8 cellular contexts compared by ENCODE assay signal in the genomic region with DNA sequence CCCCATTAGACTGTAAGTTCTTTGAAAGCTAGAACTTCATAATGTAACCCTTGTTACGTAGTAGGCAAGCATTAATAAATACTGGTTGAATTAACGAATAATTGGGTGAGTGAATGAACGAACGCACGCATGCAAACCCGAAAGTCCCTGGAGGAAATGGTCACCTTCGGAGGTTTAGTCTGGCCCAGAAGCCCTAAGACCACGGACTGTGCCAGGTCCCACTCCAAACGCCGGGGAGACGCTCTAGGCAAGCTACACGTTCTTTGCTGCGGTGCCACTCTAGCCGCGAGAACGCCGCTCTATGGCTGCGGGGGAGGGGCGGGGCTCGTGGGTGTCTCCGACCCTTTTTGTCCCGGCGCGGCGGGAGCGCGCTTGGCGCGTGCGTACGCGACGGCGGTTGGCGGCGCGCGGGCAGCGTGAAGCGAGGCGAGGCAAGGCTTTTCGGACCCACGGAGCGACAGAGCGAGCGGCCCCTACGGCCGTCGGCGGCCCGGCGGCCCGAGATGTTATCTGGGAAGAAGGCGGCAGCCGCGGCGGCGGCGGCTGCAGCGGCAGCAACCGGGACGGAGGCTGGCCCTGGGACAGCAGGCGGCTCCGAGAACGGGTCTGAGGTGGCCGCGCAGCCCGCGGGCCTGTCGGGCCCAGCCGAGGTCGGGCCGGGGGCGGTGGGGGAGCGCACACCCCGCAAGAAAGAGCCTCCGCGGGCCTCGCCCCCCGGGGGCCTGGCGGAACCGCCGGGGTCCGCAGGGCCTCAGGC. TPM values are rescaled to one million over a fixed set of nuclear protein-coding genes. Genes with fewer than 3 reads are reported as not detected.
A peak's percentile ranks its signal among the peaks of the same experiment; 100 is the strongest.
DNase-seq lines count a peak whose midpoint lies in the region; ATAC-seq and TF ChIP-seq lines count a peak whose summit lies in the region.

A gene (plus strand): TSS at position 375 of the 757 bp plus-strand sequence. CDS start 129 bp downstream, at position 504.

- CTCF ChIA-PET in BJ (lab: Yijun Ruan, JAX): interaction anchor here (0.7 kb wide), 1 partner anchor 10 kb away, joined by 3 read pairs; no protein-coding TSS in a partner anchor

- no peaks in the 10 kb centered on the region for H3K27me3 ChIP-seq in BJ (ENCODE audit: control insufficient read depth, insufficient read depth, low read length)

- H3K36me3 ChIP-seq in BJ (ENCODE audit: control insufficient read depth, insufficient read depth, low read length): no peaks in the 10 kb centered on the region

- peak; percentile 85 for TF ChIP-seq POLR2A in GM19193 (IDR thresholded peaks at IDR 0.05; ENCODE audit: extremely low read depth, insufficient read depth, insufficient read length)

- POLR2A ChIA-PET in BJ (lab: Charles Lee): interaction anchor here (0.6 kb wide), 1 partner anchor 48 kb away, joined by 4 read pairs; no protein-coding TSS in a partner anchor

- DNase-seq in BJ (ENCODE audit: low read depth): peak; percentile 88
- peak; percentile 97 for DNase-seq in NCI-H510A treated with DMSO at 0.1 percent for 48 hours (lab: John Stamatoyannopoulos, UW)
- peak; percentile 93 to 97 for DNase-seq in activated CD4-positive, alpha-beta T cell treated with anti-CD3 and anti-CD28 coated beads for 4 hours
- DNase-seq in kidney tubule cell (ENCODE audit: low spot score): peak; percentile 98
- DNase-seq in stimulated activated CD4-positive, alpha-beta T cell treated with anti-CD3 and anti-CD28 coated beads, Interleukin-1b, Interleukin-23, amount 100 ng/mL, for 24 hours (ENCODE audit: low read depth in 4 of 4, low spot score in 1 of 4): peak; percentile 87 to 98 (median 91)

- 0 out of 2 replicates have a peak, but pooled peaks have one; percentile 24 for TF ChIP-seq CTCF in BJ (IDR thresholded peaks at IDR 0.05; ENCODE audit: insufficient read depth, low read depth, low read length)

- peak; percentile 94 for ATAC-seq in HG03439 (IDR thresholded peaks at IDR 0.05; ENCODE audit: unreplicated experiment)

- H3K4me3 ChIP-seq in BJ (ENCODE audit: low read depth, low read length): peak within 1 kb of the TSS; percentile 93

- H3K27ac ChIP-seq in cingulate gyrus (ENCODE audit: low read depth, low read length): peak within 1 kb of the TSS; percentile 81

RNA-seq across cellular contexts. Expression of the gene that starts here (rescaled TPM):
- polyA plus RNA-seq in BJ (2011; rRNA removed): 52.2 and 58.5 TPM in 2 replicates
- 45.3 and 47.7 TPM in 2 replicates for polyA minus RNA-seq in BJ (2011; rRNA and poly(A)+ RNA removed)

Comparison
In these comparisons a context has a peak if more than half of its experiments do, and no peak if none do; other contexts are left out.
1. Peak in every context shown above with its lines: DNase-seq, ATAC-seq, H3K4me3 ChIP-seq and H3K27ac ChIP-seq.